9 cellular contexts compared by ENCODE assay signal in genomic region chr17:17748179-17748578, GRCh38.
DNase-seq lines count a peak whose midpoint lies in the region; ATAC-seq and TF ChIP-seq lines count a peak whose summit lies in the region.
"Had no signal": no experiment of that assay in that cellular context is flagged by ENCODE, and none has a peak within 500 bp of the region (broad histone marks: within the 10 kb centered on the region; RNA-seq: fewer than 3 reads in every experiment).

No MANE protein-coding gene starts in this region.

- H3K4me3 ChIP-seq in DOHH2 (ENCODE audit: low read length): peak overlapping the region; percentile 66
- no peak overlapping the region for H3K4me3 ChIP-seq in HFF-Myc (replicated peaks; ENCODE audit: low read depth, low read length)
- H3K4me3 ChIP-seq in brain microvascular endothelial cell (ENCODE audit: low read depth, low read length): no peak overlapping the region

- ATAC-seq in sciatic nerve: no peak

- no peak overlapping the region for H3K4me3 Mint-ChIP-seq in nephron progenitor cell
- H3K4me3 Mint-ChIP-seq: T-helper 2 cell treated with Interferon-gamma antibody and Interleukin-4, amounts not matched to agents 5 μg/mL and 100 μg/mL, for 36 hours had no signal

- DNase-seq in HFF-Myc (ENCODE audit: extremely low read depth, low read depth): no peak
- DNase-seq in brain microvascular endothelial cell: no peak
- DNase-seq in nephron progenitor cell: no peak
- no peak for DNase-seq in NCI-H2227 treated with DMSO at 0.1 percent for 48 hours (lab: John Stamatoyannopoulos, UW)
- DNase-seq in DMS153 (lab: John Stamatoyannopoulos, UW): no peak
- DNase-seq in sciatic nerve (ENCODE audit: low spot score): no peak
- DNase-seq: spleen had no signal

- no peaks in the 10 kb centered on the region for H3K27me3 ChIP-seq in DOHH2 (ENCODE audit: control insufficient read depth, low read length)
- H3K27me3 ChIP-seq in brain microvascular endothelial cell (replicated peaks): no peaks in the 10 kb centered on the region
- H3K27me3 ChIP-seq: spleen had no signal

- TF ChIP-seq CTCF in DOHH2 (IDR thresholded peaks at IDR 0.05; ENCODE audit: low read depth, low read length, poor library complexity, severe bottlenecking) (peak; percentile 52), HFF-Myc (IDR thresholded peaks at IDR 0.05; ENCODE audit: low read depth, low read length, missing control alignments) (peak; percentile 32), brain microvascular endothelial cell (IDR thresholded peaks at IDR 0.05; ENCODE audit: low read depth, low read length, missing control alignments) (peak; percentile 35), nephron progenitor cell (IDR thresholded peaks at IDR 0.05) (no peak)

- peak overlapping the region; percentile 89 for H3K27ac Mint-ChIP-seq in nephron progenitor cell
- H3K27ac Mint-ChIP-seq: T-helper 2 cell treated with Interferon-gamma antibody and Interleukin-4, amounts not matched to agents 5 μg/mL and 100 μg/mL, for 36 hours had no signal

- peaks cover 70% of the 10 kb centered on the region for H3K79me2 ChIP-seq in DOHH2 (ENCODE audit: control insufficient read depth, low read length)

- H3K36me3 ChIP-seq in DOHH2 (ENCODE audit: control insufficient read depth, low read length): no peaks in the 10 kb centered on the region; the same call in 1 of the 2 replicates
- no peaks in the 10 kb centered on the region for H3K36me3 ChIP-seq in brain microvascular endothelial cell (replicated peaks)

- no peaks in the 10 kb centered on the region for H3K27me3 Mint-ChIP-seq in nephron progenitor cell (ENCODE audit: low read depth, poor library complexity)

- H3K4me2 ChIP-seq in DOHH2 (ENCODE audit: low read length): peak overlapping the region; percentile 90

- H3K4me1 ChIP-seq in DOHH2 (ENCODE audit: control insufficient read depth, low read length): peaks cover 55% of the 10 kb centered on the region

- no peaks in the 10 kb centered on the region for H4K20me1 ChIP-seq in DOHH2 (ENCODE audit: control insufficient read depth, insufficient read depth, low read depth, low read length)

- no peaks in the 10 kb centered on the region for H3K9me2 ChIP-seq in DOHH2 (replicated peaks; ENCODE audit: control insufficient read depth, low read length)

- H3K36me3 Mint-ChIP-seq in nephron progenitor cell (ENCODE audit: low read depth): peaks cover 15% of the 10 kb centered on the region

- H3K4me1 Mint-ChIP-seq in nephron progenitor cell: peaks cover 69% of the 10 kb centered on the region

- H3K9me3 Mint-ChIP-seq in nephron progenitor cell: no peaks in the 10 kb centered on the region
- H3K9me3 Mint-ChIP-seq: T-helper 2 cell treated with Interferon-gamma antibody and Interleukin-4, amounts not matched to agents 5 μg/mL and 100 μg/mL, for 36 hours had no signal

- H3F3A ChIP-seq in DOHH2 (ENCODE audit: control insufficient read depth, insufficient read depth): peaks cover 17% of the 10 kb centered on the region

- intact Hi-C loops in sciatic nerve (cut with DNase I): no loop called here

- peaks cover 9% of the 10 kb centered on the region; the same call in 1 of the 2 replicates for H3K9me3 ChIP-seq in DOHH2 (ENCODE audit: control insufficient read depth, insufficient read depth, low read length)
- H3K9me3 ChIP-seq: spleen had no signal

- in situ Hi-C loops in brain microvascular endothelial cell (cut with HindIII; ENCODE audit: low pct_ligation_motif_present, low sequenced_read_pairs): no loop called here

- H3K27ac ChIP-seq in DOHH2 (ENCODE audit: low read depth, low read length) (peak overlapping the region; percentile 91), brain microvascular endothelial cell (no peak overlapping the region)
